In genomic region chr16:28184625-28185024, GRCh38 we compare ENCODE assay signal across 14 cellular contexts.
"Had no signal": no experiment of that assay in that cellular context is flagged by ENCODE, and none has a peak within 500 bp of the region (broad histone marks: within the 10 kb centered on the region; RNA-seq: fewer than 3 reads in every experiment).

No MANE protein-coding gene starts in this region.

- DNase-seq: activated CD4-positive, alpha-beta T cell treated with anti-CD3 and anti-CD28 coated beads, Interleukin-2, amount 50 U/mL, for 4 hours; activated CD8-positive, alpha-beta memory T cell treated with anti-CD3 and anti-CD28 coated beads, Interleukin-2, amount 50 U/mL, for 48 hours; activated naive CD8-positive, alpha-beta T cell treated with anti-CD3 and anti-CD28 coated beads, Interleukin-2, amount 10 ng/mL, durations not matched to agents 7 days and 5 days; foreskin keratinocyte; psoas muscle; spleen; stimulated activated CD4-positive, alpha-beta T cell treated with anti-CD3 and anti-CD28 coated beads, Interleukin-1b, Interleukin-23, amount 100 ng/mL, for 48 hours; stimulated activated naive CD4-positive, alpha-beta T cell; testis; upper lobe of right lung had no signal

- H3K27ac Mint-ChIP-seq: activated naive CD8-positive, alpha-beta T cell treated with anti-CD3 and anti-CD28 coated beads, Interleukin-2, amount 10 ng/mL, durations not matched to agents 7 days and 5 days had no signal

- H3K36me3 ChIP-seq: ascending aorta, upper lobe of right lung had no signal

- H3K27me3 Mint-ChIP-seq: activated naive CD8-positive, alpha-beta T cell treated with anti-CD3 and anti-CD28 coated beads, Interleukin-2, amount 10 ng/mL, durations not matched to agents 7 days and 5 days had no signal

- H3K4me3 Mint-ChIP-seq: nephron had no signal

- H3K4me3 ChIP-seq: ascending aorta, psoas muscle, SK-N-MC, spleen, testis, upper lobe of right lung had no signal

- ATAC-seq: foreskin keratinocyte, psoas muscle, sciatic nerve, upper lobe of right lung had no signal

- H3K27ac ChIP-seq: ascending aorta, foreskin keratinocyte, psoas muscle, SK-N-MC, testis, upper lobe of right lung had no signal

- H3K9me3 ChIP-seq: ascending aorta, psoas muscle, testis, upper lobe of right lung had no signal

- H3K27me3 ChIP-seq: ascending aorta, foreskin keratinocyte, spleen, testis, upper lobe of right lung had no signal
